17 cellular contexts compared by ENCODE assay signal in the genomic region with DNA sequence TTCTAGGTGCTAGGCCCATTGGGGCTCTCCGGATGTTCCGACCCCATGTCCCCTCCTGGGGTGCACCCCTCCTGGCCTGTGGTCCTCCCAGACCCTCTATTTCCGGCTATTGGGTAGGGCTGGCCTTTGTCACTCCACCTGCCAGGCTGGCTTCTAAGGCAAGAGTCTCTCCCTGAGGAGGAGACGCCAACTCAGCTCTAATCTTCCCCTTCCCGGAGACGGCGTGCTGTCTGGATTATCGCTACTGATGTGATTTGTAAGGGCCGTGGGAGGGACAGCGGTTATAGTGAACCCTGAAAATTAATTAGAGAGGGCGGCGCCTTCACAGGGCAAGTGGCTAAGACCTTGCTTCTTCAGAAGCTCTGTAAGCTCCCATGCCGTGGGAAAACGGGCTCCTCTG.
DNase-seq lines count a peak whose midpoint lies in the region; ATAC-seq, FAIRE-seq and TF ChIP-seq lines count a peak whose summit lies in the region.
"Had no signal": no experiment of that assay in that cellular context is flagged by ENCODE, and none has a peak within 500 bp of the region (broad histone marks: within the 10 kb centered on the region; RNA-seq: fewer than 3 reads in every experiment).

No MANE protein-coding gene starts in this region.

- no peaks in the 10 kb centered on the region for H3K36me3 Mint-ChIP-seq in chondrocyte (ENCODE audit: low read depth)
- no peaks in the 10 kb centered on the region for H3K36me3 Mint-ChIP-seq in neural crest cell (ENCODE audit: low read depth)
- H3K36me3 Mint-ChIP-seq in naive thymus-derived CD4-positive, alpha-beta T cell, result no peaks in the 10 kb centered on the region
- H3K36me3 Mint-ChIP-seq: CD4-positive, CD25-positive, alpha-beta regulatory T cell had no signal

- no peak overlapping the region for H3K27ac Mint-ChIP-seq in chondrocyte (ENCODE audit: unreplicated experiment)
- H3K27ac Mint-ChIP-seq in neural crest cell (ENCODE audit: unreplicated experiment), result peak overlapping the region; percentile 62
- no peak overlapping the region for H3K27ac Mint-ChIP-seq in naive thymus-derived CD4-positive, alpha-beta T cell
- H3K27ac Mint-ChIP-seq: CD4-positive, CD25-positive, alpha-beta regulatory T cell had no signal

- H3K27me3 ChIP-seq in naive thymus-derived CD4-positive, alpha-beta T cell (ENCODE audit: control insufficient read depth in 2 of 2, insufficient read depth in 2 of 2, low read length in 2 of 2), result no peaks in the 10 kb centered on the region
- H3K27me3 ChIP-seq: BE2C had no signal

- no peak overlapping the region for H3K27ac ChIP-seq in naive thymus-derived CD4-positive, alpha-beta T cell (ENCODE audit: low read depth, low read length)

- FAIRE-seq in D721Med (lab: Jason Lieb, UNC), result no peak
- FAIRE-seq: A204.1, H1 had no signal

- H3K4me1 ChIP-seq in naive thymus-derived CD4-positive, alpha-beta T cell (ENCODE audit: control insufficient read depth in 2 of 2, insufficient read depth in 2 of 2, low read length in 2 of 2), result no peaks in the 10 kb centered on the region
- H3K4me1 ChIP-seq: Caco-2 had no signal

- intact Hi-C loops in naive thymus-derived CD4-positive, alpha-beta T cell (cut with micrococcal nuclease), result no loop called here

- POLR2A ChIA-PET in naive thymus-derived CD4-positive, alpha-beta T cell (lab: Charles Lee), result no interaction called here

- CTCF ChIA-PET in naive thymus-derived CD4-positive, alpha-beta T cell (lab: Charles Lee), result no interaction called here

- ATAC-seq in HG03342 (IDR thresholded peaks at IDR 0.05; ENCODE audit: unreplicated experiment) (no peak), GM21786 (IDR thresholded peaks at IDR 0.05; ENCODE audit: unreplicated experiment) (no peak)
- no peak for ATAC-seq in naive thymus-derived CD4-positive, alpha-beta T cell

- H3K27me3 Mint-ChIP-seq in chondrocyte (ENCODE audit: low read depth) (no peaks in the 10 kb centered on the region), neural crest cell (ENCODE audit: low read depth) (no peaks in the 10 kb centered on the region)
- H3K27me3 Mint-ChIP-seq in naive thymus-derived CD4-positive, alpha-beta T cell, result peaks cover 0 to 4% (median 0%) of the 10 kb centered on the region in 5 donors
- H3K27me3 Mint-ChIP-seq: CD4-positive, CD25-positive, alpha-beta regulatory T cell had no signal

- H3K9me3 ChIP-seq in naive thymus-derived CD4-positive, alpha-beta T cell (ENCODE audit: control insufficient read depth in 2 of 3, low read length in 3 of 3), result peaks cover 0 to 4% (median 0%) of the 10 kb centered on the region in 3 experiments
- H3K9me3 ChIP-seq: BE2C, Caco-2 had no signal

- no peak overlapping the region for H3K4me3 ChIP-seq in naive thymus-derived CD4-positive, alpha-beta T cell (ENCODE audit: low read length)

- H3K4me3 Mint-ChIP-seq in chondrocyte (ENCODE audit: unreplicated experiment) (no peak overlapping the region), neural crest cell (no peak overlapping the region)
- H3K4me3 Mint-ChIP-seq in naive thymus-derived CD4-positive, alpha-beta T cell, result no peak overlapping the region
- H3K4me3 Mint-ChIP-seq: CD4-positive, CD25-positive, alpha-beta regulatory T cell; H9 had no signal

- DNase-seq in D721Med (ENCODE audit: insufficient read length, low spot score) (peak; percentile 55), NCI-H82 (lab: John Stamatoyannopoulos, UW) (peak; percentile 95), chondrocyte (ENCODE audit: low spot score) (peak; percentile 57), neural crest cell (ENCODE audit: low read depth, low spot score) (no peak)
- DNase-seq in naive thymus-derived CD4-positive, alpha-beta T cell, result no peak
- DNase-seq: ACHN; BE2C; C1 segment of cervical spinal cord; Caco-2; CD4-positive, CD25-positive, alpha-beta regulatory T cell; DMS79 treated with DMSO at 0.1 percent for 48 hours; GF-D8; H9 had no signal

- H3K9me3 Mint-ChIP-seq in chondrocyte (ENCODE audit: low read depth), result no peaks in the 10 kb centered on the region
- H3K9me3 Mint-ChIP-seq in neural crest cell, result no peaks in the 10 kb centered on the region
- H3K9me3 Mint-ChIP-seq in naive thymus-derived CD4-positive, alpha-beta T cell, result no peaks in the 10 kb centered on the region
- H3K9me3 Mint-ChIP-seq: H9 had no signal

- H3K4me1 Mint-ChIP-seq in chondrocyte (ENCODE audit: low read depth) (no peaks in the 10 kb centered on the region), neural crest cell (no peaks in the 10 kb centered on the region)
- no peaks in the 10 kb centered on the region for H3K4me1 Mint-ChIP-seq in naive thymus-derived CD4-positive, alpha-beta T cell
- H3K4me1 Mint-ChIP-seq: CD4-positive, CD25-positive, alpha-beta regulatory T cell had no signal

- H3K36me3 ChIP-seq in naive thymus-derived CD4-positive, alpha-beta T cell (ENCODE audit: control insufficient read depth in 2 of 3, insufficient read depth in 3 of 3, low read length in 3 of 3), result no peaks in the 10 kb centered on the region
- H3K36me3 ChIP-seq: BE2C had no signal

- no peak for TF ChIP-seq CTCF in D721Med (IDR thresholded peaks at IDR 0.05; ENCODE audit: insufficient read depth, missing control alignments)
- no peak for TF ChIP-seq CTCF in chondrocyte (IDR thresholded peaks at IDR 0.05)
- no peak for TF ChIP-seq CTCF in neural crest cell (conservative IDR thresholded peaks at IDR 0.05)

Comparison
In these comparisons a context has a peak if more than half of its experiments do, and no peak if none do; other contexts are left out.
1. DNase-seq: peak in D721Med (single experiment), NCI-H82 (single experiment) and chondrocyte (single experiment); none in neural crest cell (single experiment) and naive thymus-derived CD4-positive, alpha-beta T cell (0 of 9).